14 cellular contexts compared by ENCODE assay signal in genomic region chr9:136854113-136854841, GRCh38. TPM values are rescaled to one million over a fixed set of nuclear protein-coding genes. Genes with fewer than 3 reads are reported as not detected.
A peak's percentile ranks its signal among the peaks of the same experiment; 100 is the strongest.
DNase-seq lines count a peak whose midpoint lies in the region; ATAC-seq and TF ChIP-seq lines count a peak whose summit lies in the region.
"Had no signal": no experiment of that assay in that cellular context is flagged by ENCODE, and none has a peak within 500 bp of the region (broad histone marks: within the 10 kb centered on the region; RNA-seq: fewer than 3 reads in every experiment).

No MANE protein-coding gene starts in this region.

- H3K9me3 ChIP-seq in right atrium auricular region, result no peaks in the 10 kb centered on the region
- no peaks in the 10 kb centered on the region for H3K9me3 ChIP-seq in left ventricle myocardium inferior (replicated peaks)
- no peaks in the 10 kb centered on the region for H3K9me3 ChIP-seq in spleen
- H3K9me3 ChIP-seq: esophagus muscularis mucosa, neutrophil, SJSA1 had no signal

- peak; percentile 47 for DNase-seq in Right ventricle myocardium superior
- DNase-seq in right atrium auricular region (ENCODE audit: low spot score), result no peak
- peak; percentile 15 for DNase-seq in left ventricle myocardium inferior
- peak; percentile 78 for DNase-seq in spleen
- DNase-seq in NCI-H748 treated with DMSO at 0.1 percent for 48 hours (lab: John Stamatoyannopoulos, UW), result no peak
- DNase-seq: activated naive CD8-positive, alpha-beta T cell treated with anti-CD3 and anti-CD28 coated beads, Interleukin-2, amount 10 ng/mL, durations not matched to agents 7 days and 5 days; MV-4-11; NCI-H2029 treated with DMSO at 0.1 percent for 48 hours; NCI-H524; T-helper 9 cell had no signal

- intact Hi-C loops in Right ventricle myocardium superior (cut with DNase I) (no loop called here), left ventricle myocardium inferior (cut with micrococcal nuclease) (no loop called here), spleen (cut with DNase I; ENCODE audit: low total_unique reads) (no loop called here)

- H3K36me3 ChIP-seq in right atrium auricular region (peaks cover 18% of the 10 kb centered on the region), left ventricle myocardium inferior (peaks cover 20% of the 10 kb centered on the region), spleen (peaks cover 0 to 45% (median 8%) of the 10 kb centered on the region in 6 donors)
- H3K36me3 ChIP-seq: neutrophil had no signal

- TF ChIP-seq CTCF in right atrium auricular region (IDR thresholded peaks at IDR 0.05) (no peak), left ventricle myocardium inferior (IDR thresholded peaks at IDR 0.05; ENCODE audit: borderline replicate concordance) (no peak), spleen (IDR thresholded peaks at IDR 0.05 in 8 of 11, conservative IDR thresholded peaks at IDR 0.05 in 3 of 11) (peak in 1 of 11 experiments; percentile 2)

- no peak for TF ChIP-seq POLR2A in spleen (IDR thresholded peaks at IDR 0.05)

- ATAC-seq in Right ventricle myocardium superior (ENCODE audit: poor library complexity) (no peak), HG03097 (IDR thresholded peaks at IDR 0.05; ENCODE audit: low FRiP score, unreplicated experiment) (no peak)

- H3K4me3 ChIP-seq in right atrium auricular region, result no peak overlapping the region
- H3K4me3 ChIP-seq in left ventricle myocardium inferior, result no peak overlapping the region
- peak overlapping the region in 2 of 8 donors; percentile 18 to 36 for H3K4me3 ChIP-seq in spleen
- H3K4me3 ChIP-seq: esophagus muscularis mucosa, SJSA1 had no signal

- H3K4me1 ChIP-seq in right atrium auricular region, result peaks cover 0 to 30% of the 10 kb centered on the region in 2 donors
- peaks cover 46% of the 10 kb centered on the region for H3K4me1 ChIP-seq in left ventricle myocardium inferior
- H3K4me1 ChIP-seq in spleen, result peaks cover 10 to 77% (median 47%) of the 10 kb centered on the region in 6 donors

- 52 to 72% (median 60%) methylated on average over 12 to 30 of the region's 30 CpGs for WGBS in spleen, 5 donors

- no peak overlapping the region for H3K27ac ChIP-seq in right atrium auricular region
- no peak overlapping the region for H3K27ac ChIP-seq in left ventricle myocardium inferior (replicated peaks)
- peak overlapping the region in 7 of 8 donors; percentile 11 to 77 (median 67) for H3K27ac ChIP-seq in spleen
- H3K27ac ChIP-seq: esophagus muscularis mucosa, neutrophil, SJSA1 had no signal

- no peaks in the 10 kb centered on the region for H3K27me3 ChIP-seq in right atrium auricular region
- H3K27me3 ChIP-seq in left ventricle myocardium inferior (ENCODE audit: low read depth), result no peaks in the 10 kb centered on the region
- no peaks in the 10 kb centered on the region for H3K27me3 ChIP-seq in spleen (replicated peaks in 1 of 7)
- H3K27me3 ChIP-seq: esophagus muscularis mucosa, neutrophil, SJSA1 had no signal

RNA-seq across cellular contexts. Expression of gene MAMDC4, which starts 2.1 kb away (rescaled TPM):
- total RNA-seq in Right ventricle myocardium superior (13.2 TPM), right atrium auricular region (1 to 10 TPM; 1.7 to 2.0 TPM), left ventricle myocardium inferior (13.4 TPM), spleen (10 to 100 TPM in 5 of 7 donors, 1 to 10 TPM in 2; 5.4 to 20.8 (median 11.3) TPM)
- polyA plus RNA-seq in spleen, result 10 to 100 TPM in 2 of 3 donors, 1 to 10 TPM in 1; 4.9 to 32.0 (median 12.7) TPM

RNA-seq across cellular contexts. Expression of gene PHPT1, which starts 5.1 kb away (rescaled TPM):
- 345 TPM for total RNA-seq in Right ventricle myocardium superior
- total RNA-seq in right atrium auricular region, result 100 to 1,000 TPM; 140 to 154 TPM
- 349 TPM for total RNA-seq in left ventricle myocardium inferior
- 10 to 100 TPM; 32.3 to 71.0 (median 63.3) TPM for total RNA-seq in spleen
- polyA plus RNA-seq in spleen, result 100 to 1,000 TPM in 2 of 3 donors, 10 to 100 TPM in 1; 95.9 to 117 (median 106) TPM

RNA-seq across cellular contexts. Expression of gene EDF1, which starts 11.8 kb away (rescaled TPM):
- 325 TPM for total RNA-seq in Right ventricle myocardium superior
- total RNA-seq in right atrium auricular region, result 100 to 1,000 TPM; 329 to 428 TPM
- total RNA-seq in left ventricle myocardium inferior, result 318 TPM
- total RNA-seq in spleen, result 100 to 1,000 TPM; 184 to 241 (median 225) TPM
- 100 to 1,000 TPM; 347 to 462 (median 441) TPM for polyA plus RNA-seq in spleen

RNA-seq across cellular contexts. Expression of gene AJM1, which starts 12.0 kb away (rescaled TPM):
- total RNA-seq in Right ventricle myocardium superior (7.3 TPM), right atrium auricular region (1 to 10 TPM; 2.7 to 3.0 TPM), left ventricle myocardium inferior (7.7 TPM), spleen (10 to 100 TPM in 1 of 7 donors, 1 to 10 TPM in 6; 3.3 to 13.1 (median 6.3) TPM)
- polyA plus RNA-seq in spleen, result 1 to 10 TPM in 2 of 3 donors, under 1 TPM in 1; 0.91 to 3.9 (median 1.0) TPM

RNA-seq across cellular contexts. Expression of gene TRAF2, which starts 32.0 kb away (rescaled TPM):
- total RNA-seq in Right ventricle myocardium superior (9.1 TPM), right atrium auricular region (1 to 10 TPM; 1.9 to 4.1 TPM), left ventricle myocardium inferior (10.0 TPM), spleen (10 to 100 TPM; 14.9 to 49.7 (median 29.6) TPM)
- polyA plus RNA-seq in spleen, result 10 to 100 TPM; 13.6 to 23.1 (median 19.6) TPM

Comparison
In these comparisons a context has a peak if more than half of its experiments do, and no peak if none do; other contexts are left out.
1. DNase-seq: peak in Right ventricle myocardium superior (single experiment), left ventricle myocardium inferior (single experiment) and spleen (single experiment); none in right atrium auricular region (single experiment) and NCI-H748 treated with DMSO at 0.1 percent for 48 hours (single experiment).
2. H3K27ac ChIP-seq: peak in spleen (7 of 8); none in right atrium auricular region (0 of 2) and left ventricle myocardium inferior (single experiment).